ENCODE assay signal across 8 cellular contexts in genomic region chr4:26860157-26860921, GRCh38. TPM values are rescaled to one million over a fixed set of nuclear protein-coding genes. Genes with fewer than 3 reads are reported as not detected.
DNase-seq lines count a peak whose midpoint lies in the region; ATAC-seq, FAIRE-seq and TF ChIP-seq lines count a peak whose summit lies in the region.

Gene STIM2, plus strand, starts transcription at chr4:26860841.

- ATAC-seq in HG02759 (IDR thresholded peaks at IDR 0.05; ENCODE audit: unreplicated experiment) (peak; percentile 61), Right ventricle myocardium inferior (peak; percentile 94), pancreas (peak; percentile 75 to 88 (median 81))

- DNase-seq in NCI-H1417 (lab: John Stamatoyannopoulos, UW) (peak; percentile 97 to 99 (median 98)), SW 1271 (lab: John Stamatoyannopoulos, UW) (peak; percentile 83 to 92), Right ventricle myocardium inferior (ENCODE audit: missing footprints) (peak; percentile 98), pancreas (peak; percentile 96 to 99 (median 98)), tibial artery (peak; percentile 94 to 98)
- DNase-seq in activated naive CD8-positive, alpha-beta T cell treated with anti-CD3 and anti-CD28 coated beads, Interleukin-2, amount 50 U/mL, for 16 hours (ENCODE audit: low read depth, low spot score) = peak; percentile 97

- H3K27me3 ChIP-seq in pancreas (no peaks in the 10 kb centered on the region), tibial artery (no peaks in the 10 kb centered on the region)

- H3K4me1 ChIP-seq in pancreas (peaks cover 12 to 39% (median 37%) of the 10 kb centered on the region in 3 donors), tibial artery (peaks cover 0 to 33% (median 19%) of the 10 kb centered on the region in 4 donors)

- 0 to 1% methylated on average over 70 to 74 of the region's 74 CpGs for WGBS in pancreas, 2 donors

- H3K36me3 ChIP-seq in pancreas (no peaks in the 10 kb centered on the region), tibial artery (no peaks in the 10 kb centered on the region)

- FAIRE-seq in pancreas (lab: Jason Lieb, UNC) = no peak

- no peaks in the 10 kb centered on the region for H3K9me3 ChIP-seq in pancreas
- H3K9me3 ChIP-seq in tibial artery = no peaks in the 10 kb centered on the region

- TF ChIP-seq CTCF in GM12873 (IDR thresholded peaks at IDR 0.05; ENCODE audit: insufficient read depth, low read depth, low read length, missing control alignments) (peak; percentile 47), pancreas (IDR thresholded peaks at IDR 0.05) (peak in 1 of 4 donors; percentile 24), tibial artery (IDR thresholded peaks at IDR 0.05) (peak; percentile 31 to 44)

- H3K27ac ChIP-seq in pancreas (peak within 1 kb of the TSS; percentile 84 to 96 (median 93)), tibial artery (peak within 1 kb of the TSS; percentile 89 to 92)

- intact Hi-C loops in Right ventricle myocardium inferior (cut with DNase I) (loop anchor here (2.0 to 5.0 kb wide), 3 partner anchors 132 to 278 kb away; no protein-coding TSS in a partner anchor), pancreas (cut with DNase I) (no loop called here), tibial artery (cut with DNase I; ENCODE audit: low total_unique reads) (no loop called here)

- H3K4me3 ChIP-seq in pancreas (peak within 1 kb of the TSS; percentile 84 to 91 (median 85)), tibial artery (peak within 1 kb of the TSS; percentile 89 to 98)

RNA-seq across cellular contexts. Expression of gene STIM2, which starts in this region (rescaled TPM):
- total RNA-seq in Right ventricle myocardium inferior = 9.2 TPM
- total RNA-seq in pancreas = 10 to 100 TPM in 5 of 6 donors, 1 to 10 TPM in 1; 7.6 to 18.7 (median 12.6) TPM
- polyA plus RNA-seq in pancreas = 10 to 100 TPM in 1 of 2 donors, 1 to 10 TPM in 1; 9.9 to 17.2 TPM

Comparison
In these comparisons a context has a peak if more than half of its experiments do, and no peak if none do; other contexts are left out.
1. Peak in every context shown above with its lines: DNase-seq, ATAC-seq, H3K4me3 ChIP-seq and H3K27ac ChIP-seq.